ENCODE assay signal across 12 cellular contexts in genomic region chr20:52219441-52219840, GRCh38. TPM values are rescaled to one million over a fixed set of nuclear protein-coding genes. Genes with fewer than 3 reads are reported as not detected.
DNase-seq lines count a peak whose midpoint lies in the region; ATAC-seq, FAIRE-seq and TF ChIP-seq lines count a peak whose summit lies in the region.
"Had no signal": no experiment of that assay in that cellular context is flagged by ENCODE, and none has a peak within 500 bp of the region (broad histone marks: within the 10 kb centered on the region; RNA-seq: fewer than 3 reads in every experiment).

No MANE protein-coding gene starts in this region.

- H3K79me2 ChIP-seq in PC-9 (ENCODE audit: low read depth) (no peaks in the 10 kb centered on the region), keratinocyte (ENCODE audit: control insufficient read depth, insufficient read depth, low read length) (no peaks in the 10 kb centered on the region)

- BruUV-seq in PC-9 (replicated peaks; lab: Mats Ljungman, UMichigan), result no TSS peak

- H3K27me3 ChIP-seq in PC-9 (ENCODE audit: insufficient read depth, low read depth) (peaks cover 48% of the 10 kb centered on the region), keratinocyte (ENCODE audit: control insufficient read depth, extremely low read depth, insufficient read depth, low read length) (no peaks in the 10 kb centered on the region), thyroid gland (no peaks in the 10 kb centered on the region)

- TF ChIP-seq CTCF in HFFc6 (IDR thresholded peaks at IDR 0.05), result peak; percentile 33; the same call in 1 of the 2 replicates
- TF ChIP-seq CTCF in PC-9 (conservative IDR thresholded peaks at IDR 0.05), result peak; percentile 47; the same call in 1 of the 2 replicates
- TF ChIP-seq CTCF in keratinocyte (optimal IDR thresholded peaks at IDR 0.05 in 1 of 3, IDR thresholded peaks at IDR 0.05 in 1 of 3, conservative IDR thresholded peaks at IDR 0.05 in 1 of 3; ENCODE audit: extremely low read depth in 1 of 3, insufficient read depth in 2 of 3, low read length in 3 of 3), result peak in 2 of 3 experiments; percentile 9 to 25
- TF ChIP-seq CTCF in thyroid gland (IDR thresholded peaks at IDR 0.05), result no peak

- H3K4me2 ChIP-seq in PC-9 (no peak overlapping the region), keratinocyte (ENCODE audit: control insufficient read depth, extremely low read depth, insufficient read depth, low read depth, low read length) (no peak overlapping the region)

- DNase-seq in NCI-H748 (lab: John Stamatoyannopoulos, UW; ENCODE audit: unreplicated experiment), result peak; percentile 52
- DNase-seq in NCI-H748 treated with DMSO at 0.1 percent for 48 hours (lab: John Stamatoyannopoulos, UW), result no peak
- no peak for DNase-seq in HFFc6
- peak in 1 of 2 experiments; percentile 53 for DNase-seq in PC-9
- DNase-seq in keratinocyte (ENCODE audit: low read depth, low spot score), result no peak
- no peak for DNase-seq in thyroid gland
- DNase-seq in pons (ENCODE audit: low spot score), result no peak
- DNase-seq: NCI-H187 treated with DMSO at 0.1 percent for 48 hours, posterior cingulate gyrus had no signal

- intact Hi-C loops in PC-9 (cut with micrococcal nuclease; ENCODE audit: unreplicated experiment) (loop anchor here (1.0 kb wide), 1 partner anchor 91 kb away; no protein-coding TSS in a partner anchor), thyroid gland (cut with DNase I) (no loop called here)

- peaks cover 9% of the 10 kb centered on the region for H3K27me3 Mint-ChIP-seq in HFFc6 (ENCODE audit: insufficient read depth)

- no peaks in the 10 kb centered on the region for H3K9me2 ChIP-seq in PC-9 (ENCODE audit: insufficient read depth)

- H3K27ac ChIP-seq in PC-9 (no peak overlapping the region), keratinocyte (ENCODE audit: control insufficient read depth, insufficient read depth, low read length) (no peak overlapping the region), thyroid gland (no peak overlapping the region)
- H3K27ac ChIP-seq: VCaP had no signal

- H3K36me3 ChIP-seq in PC-9 (ENCODE audit: low read depth) (no peaks in the 10 kb centered on the region), keratinocyte (ENCODE audit: control insufficient read depth in 2 of 2, extremely low read depth in 1 of 2, insufficient read depth in 2 of 2, low read length in 2 of 2) (no peaks in the 10 kb centered on the region), thyroid gland (no peaks in the 10 kb centered on the region)

- H3K9me1 ChIP-seq in keratinocyte (ENCODE audit: control insufficient read depth, extremely low read depth, insufficient read depth, low read length), result no peaks in the 10 kb centered on the region

- POLR2A ChIA-PET in PC-9 (lab: Charles Lee; ENCODE audit: unreplicated experiment), result no interaction called here

- ATAC-seq in GM19324 (IDR thresholded peaks at IDR 0.05; ENCODE audit: low FRiP score, unreplicated experiment), result no peak
- ATAC-seq: Right ventricle myocardium inferior had no signal

- H3K9me3 ChIP-seq in PC-9 (ENCODE audit: insufficient read depth, low read depth), result peaks cover 9% of the 10 kb centered on the region; the same call in 1 of the 2 replicates
- no peaks in the 10 kb centered on the region for H3K9me3 ChIP-seq in keratinocyte (ENCODE audit: control insufficient read depth, low read depth, low read length)
- H3K9me3 ChIP-seq in thyroid gland, result no peaks in the 10 kb centered on the region

- H3K4me3 ChIP-seq in PC-9 (no peak overlapping the region), keratinocyte (ENCODE audit: control insufficient read depth in 2 of 3, extremely low read depth in 1 of 3, insufficient read depth in 2 of 3, low read depth in 1 of 3, low read length in 3 of 3) (no peak overlapping the region), thyroid gland (replicated peaks in 1 of 3) (no peak overlapping the region)

- H3K4me1 ChIP-seq in PC-9 (replicated peaks; ENCODE audit: insufficient read depth) (no peaks in the 10 kb centered on the region), keratinocyte (ENCODE audit: control insufficient read depth, extremely low read depth, insufficient read depth, low read length) (no peaks in the 10 kb centered on the region), thyroid gland (no peaks in the 10 kb centered on the region)

- dilution Hi-C loops in keratinocyte (cut with MboI; ENCODE audit: extremely low pct_ligation_motif_present, low sequenced_read_pairs), result no loop called here

- no peak for FAIRE-seq in keratinocyte (lab: Jason Lieb, UNC)

- WGBS in thyroid gland, 2 donors, result 65 to 70% methylated on average over 9 of the region's 9 CpGs

- H3K4me3 Mint-ChIP-seq in HFFc6, result no peak overlapping the region

- no peak for TF ChIP-seq POLR2A in thyroid gland (IDR thresholded peaks at IDR 0.05)

- H3K9ac ChIP-seq in keratinocyte (ENCODE audit: control insufficient read depth, extremely low read depth, insufficient read depth, low read length), result no peak overlapping the region

- H3F3A ChIP-seq in PC-9 (ENCODE audit: insufficient read depth, low read depth), result no peaks in the 10 kb centered on the region

- H3K9me3 Mint-ChIP-seq in HFFc6, result peaks cover 6% of the 10 kb centered on the region; the same call in 1 of the 2 replicates

- CTCF ChIA-PET in PC-9 (lab: Charles Lee), result no interaction called here

- H4K20me1 ChIP-seq in PC-9 (ENCODE audit: insufficient read depth) (no peaks in the 10 kb centered on the region), keratinocyte (ENCODE audit: control insufficient read depth, extremely low read depth, insufficient read depth, low read length) (no peaks in the 10 kb centered on the region)

- no peak overlapping the region for H2AFZ ChIP-seq in PC-9
- H2AFZ ChIP-seq in keratinocyte (ENCODE audit: control insufficient read depth, low read length), result no peak overlapping the region

- H3K27ac Mint-ChIP-seq in HFFc6, result no peak overlapping the region

- H3K4me1 Mint-ChIP-seq in HFFc6 (ENCODE audit: low read depth), result no peaks in the 10 kb centered on the region

- no peaks in the 10 kb centered on the region for H3K36me3 Mint-ChIP-seq in HFFc6 (ENCODE audit: low read depth)

RNA-seq across cellular contexts. Expression of gene ZFP64, which starts 27.9 kb away (rescaled TPM):
- total RNA-seq in HFFc6 (2021; fragmentation: NEBNext Ultra II Directional; extraction: Animal tissue kit (Norgen Biotek cat#: 25700)), result 10 to 100 TPM; 23.0 to 24.3 (median 23.8) TPM
- total RNA-seq in PC-9 (2021) (40.3 and 49.8 TPM in 2 replicates), thyroid gland (10 to 100 TPM; 13.2 to 16.3 (median 13.4) TPM)
- 27.9 to 36.1 TPM (median 34.3 TPM) in 3 replicates for polyA plus RNA-seq in keratinocyte
- 9.1 TPM for polyA plus RNA-seq in keratinocyte (2011; ENCODE audit: low read depth)
- 29.2 and 37.9 TPM in 2 replicates for polyA plus RNA-seq in keratinocyte (2011; cell fraction: cytosol; rRNA removed)
- 31.1 and 34.0 TPM in 2 replicates for polyA plus RNA-seq in keratinocyte (2011; cell fraction: nucleus; rRNA removed)
- 13.9 and 24.5 TPM in 2 replicates for polyA plus RNA-seq in keratinocyte (2012; ENCODE audit: low replicate concordance)
- polyA minus RNA-seq in keratinocyte, result 87.2 to 119 TPM (median 95.8 TPM) in 3 replicates
- polyA minus RNA-seq in keratinocyte (2011; cell fraction: cytosol; rRNA and poly(A)+ RNA removed), result 33.2 TPM
- 43.6 and 51.9 TPM in 2 replicates for polyA minus RNA-seq in keratinocyte (2011; cell fraction: nucleus; rRNA and poly(A)+ RNA removed)

Comparison
In these comparisons a context has a peak if more than half of its experiments do, and no peak if none do; other contexts are left out.
1. CTCF ChIP-seq: peak in HFFc6 (single experiment), PC-9 (single experiment) and keratinocyte (2 of 3); none in thyroid gland (0 of 6).